ENCODE assay signal across 1 cellular context in the genomic region with DNA sequence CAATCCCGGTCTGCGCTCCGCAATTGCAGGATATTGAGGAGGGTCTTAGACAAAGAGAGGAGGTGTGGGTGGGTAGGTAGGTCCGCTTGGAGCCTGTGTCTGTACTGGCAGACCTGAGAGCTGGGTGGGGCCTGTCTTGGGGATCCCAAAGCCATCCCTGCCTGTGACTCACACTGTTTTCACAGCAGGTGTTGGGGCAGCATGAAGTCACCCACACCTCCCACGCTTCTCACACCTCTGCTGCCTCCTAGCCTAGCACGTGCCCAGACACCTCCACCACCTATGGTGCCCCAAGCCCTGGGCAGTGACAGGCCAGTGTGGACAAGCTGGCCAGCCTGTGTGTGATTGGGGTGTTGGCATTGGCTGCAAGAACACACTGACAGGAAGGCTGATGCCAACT.
A peak's percentile ranks its signal among the peaks of the same experiment; 100 is the strongest.
TF ChIP-seq lines count a peak whose summit lies in the region.

No MANE protein-coding gene starts in this region.

TF ChIP-seq in Ishikawa, 13 proteins besides CTCF, POLR2A, EP300 and RAD21 (continued from another document):
- TF ChIP-seq, protein P1, sequence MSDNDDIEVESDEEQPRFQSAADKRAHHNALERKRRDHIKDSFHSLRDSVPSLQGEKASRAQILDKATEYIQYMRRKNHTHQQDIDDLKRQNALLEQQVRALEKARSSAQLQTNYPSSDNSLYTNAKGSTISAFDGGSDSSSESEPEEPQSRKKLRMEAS (IDR thresholded peaks at IDR 0.05): peak; percentile 99
